Comparison of ENCODE assay signal across 3 cellular contexts in genomic region chr6:34339971-34340370, GRCh38.
TF ChIP-seq lines count a peak whose summit lies in the region.

No MANE protein-coding gene starts in this region.

TF ChIP-seq in A549, 52 proteins besides CTCF, POLR2A, EP300 and RAD21:
- no peak for TF ChIP-seq NPAS2 (CRISPR knock-in tag; IDR thresholded peaks at IDR 0.05; ENCODE audit: borderline replicate concordance)
- no peak for TF ChIP-seq FOSL2 (IDR thresholded peaks at IDR 0.05)
- no peak for TF ChIP-seq FOSL2 (CRISPR knock-in tag; IDR thresholded peaks at IDR 0.05)
- no peak for TF ChIP-seq ZSCAN20 (CRISPR knock-in tag; IDR thresholded peaks at IDR 0.05)
- TF ChIP-seq EHMT2 (IDR thresholded peaks at IDR 0.05; ENCODE audit: low read depth) = no peak
- TF ChIP-seq HOXB5 (CRISPR knock-in tag; IDR thresholded peaks at IDR 0.05) = no peak
- TF ChIP-seq SMC3 (IDR thresholded peaks at IDR 0.05) = no peak
- TF ChIP-seq MAFK (IDR thresholded peaks at IDR 0.05; ENCODE audit: partially characterized antibody) = peak; percentile 92

TF ChIP-seq in HCT116, 20 proteins besides CTCF, POLR2A, EP300 and RAD21:
- TF ChIP-seq ZNF274 (IDR thresholded peaks at IDR 0.05; ENCODE audit: low read depth, low read length) (no peak), EZH2phosphoT487 (IDR thresholded peaks at IDR 0.05; ENCODE audit: borderline replicate concordance) (no peak), EGR1 (IDR thresholded peaks at IDR 0.05; ENCODE audit: low read depth) (no peak), ATF3 (IDR thresholded peaks at IDR 0.05) (no peak), CBX3 (IDR thresholded peaks at IDR 0.05; ENCODE audit: low read depth) (no peak), CEBPB (IDR thresholded peaks at IDR 0.05; ENCODE audit: low read depth) (no peak), ZBTB33 (IDR thresholded peaks at IDR 0.05; ENCODE audit: extremely low read depth, insufficient replicate concordance, low read length) (no peak), JUND (IDR thresholded peaks at IDR 0.05) (no peak), YY1 (IDR thresholded peaks at IDR 0.05; ENCODE audit: extremely low read depth, insufficient replicate concordance, low read depth, low read length) (no peak), POLR2AphosphoS5 (IDR thresholded peaks at IDR 0.05; ENCODE audit: low read depth, low read length) (no peak), REST (IDR thresholded peaks at IDR 0.05; ENCODE audit: low read depth) (no peak), FOSL1 (IDR thresholded peaks at IDR 0.05; ENCODE audit: low read depth) (no peak), TCF7L2 (IDR thresholded peaks at IDR 0.05; ENCODE audit: borderline replicate concordance, extremely low read depth, insufficient read depth, insufficient read length) (no peak), MAX (IDR thresholded peaks at IDR 0.05) (no peak), SRF (IDR thresholded peaks at IDR 0.05; ENCODE audit: low read depth) (no peak)

TF ChIP-seq in GM12878, 131 proteins besides CTCF, POLR2A, EP300 and RAD21:
- no peak for TF ChIP-seq HDGF (IDR thresholded peaks at IDR 0.05)
- TF ChIP-seq ZNF687 (IDR thresholded peaks at IDR 0.05) = no peak
- no peak for TF ChIP-seq TARDBP (IDR thresholded peaks at IDR 0.05; ENCODE audit: borderline replicate concordance)
